In genomic region chr2:154914606-154915005, GRCh38 we compare ENCODE assay signal across 26 cellular contexts.
DNase-seq lines count a peak whose midpoint lies in the region; ATAC-seq and TF ChIP-seq lines count a peak whose summit lies in the region.
"Had no signal": no experiment of that assay in that cellular context is flagged by ENCODE, and none has a peak within 500 bp of the region (broad histone marks: within the 10 kb centered on the region; RNA-seq: fewer than 3 reads in every experiment).

No MANE protein-coding gene starts in this region.

- H3K4me2 ChIP-seq in hepatocyte: no peak overlapping the region

- H4K20me1 ChIP-seq in hepatocyte (ENCODE audit: insufficient read depth, poor library complexity, severe bottlenecking): no peaks in the 10 kb centered on the region

- H3K4me3 Mint-ChIP-seq in chondrocyte (ENCODE audit: unreplicated experiment): no peak overlapping the region
- H3K4me3 Mint-ChIP-seq: activated B cell treated with CpG ODN at 0.5 μM for 24 hours; activated CD8-positive, alpha-beta memory T cell treated with anti-CD3 and anti-CD28 coated beads, Interleukin-2, amount 10 ng/mL, durations not matched to agents 7 days and 5 days; activated T-cell treated with anti-CD3 and anti-CD28 coated beads, Interleukin-2, amount 50 U/mL, for 72 hours; naive thymus-derived CD8-positive, alpha-beta T cell; stimulated activated naive CD8-positive, alpha-beta T cell treated with anti-CD3 and anti-CD28 coated beads, Interleukin-15, amount 100 ng/mL, for 72 hours; T-helper 2 cell treated with Interferon-gamma antibody and Interleukin-4, amounts not matched to agents 5 μg/mL and 100 μg/mL, for 36 hours had no signal

- no peaks in the 10 kb centered on the region for H3K36me3 Mint-ChIP-seq in chondrocyte (ENCODE audit: low read depth)
- H3K36me3 Mint-ChIP-seq: activated CD8-positive, alpha-beta memory T cell treated with anti-CD3 and anti-CD28 coated beads, Interleukin-2, amount 10 ng/mL, durations not matched to agents 7 days and 5 days; naive thymus-derived CD8-positive, alpha-beta T cell had no signal

- no peaks in the 10 kb centered on the region for H3K4me1 ChIP-seq in hepatocyte (ENCODE audit: insufficient read depth)
- H3K4me1 ChIP-seq: adrenal gland, body of pancreas, HAP-1 had no signal

- no peaks in the 10 kb centered on the region for H3K9me3 ChIP-seq in hepatocyte (ENCODE audit: low read depth)
- H3K9me3 ChIP-seq: adrenal gland, body of pancreas, HAP-1 had no signal

- H3K27ac Mint-ChIP-seq in chondrocyte (ENCODE audit: unreplicated experiment): no peak overlapping the region
- H3K27ac Mint-ChIP-seq: activated B cell treated with CpG ODN at 0.5 μM for 24 hours; activated CD8-positive, alpha-beta memory T cell treated with anti-CD3 and anti-CD28 coated beads, Interleukin-2, amount 10 ng/mL, durations not matched to agents 7 days and 5 days; activated T-cell treated with anti-CD3 and anti-CD28 coated beads, Interleukin-2, amount 50 U/mL, for 72 hours; naive thymus-derived CD8-positive, alpha-beta T cell; stimulated activated naive CD8-positive, alpha-beta T cell treated with anti-CD3 and anti-CD28 coated beads, Interleukin-15, amount 100 ng/mL, for 72 hours; T-helper 2 cell treated with Interferon-gamma antibody and Interleukin-4, amounts not matched to agents 5 μg/mL and 100 μg/mL, for 36 hours had no signal

- H3K9me3 Mint-ChIP-seq in chondrocyte (ENCODE audit: low read depth): no peaks in the 10 kb centered on the region
- H3K9me3 Mint-ChIP-seq: activated B cell treated with CpG ODN at 0.5 μM for 24 hours; T-helper 2 cell treated with Interferon-gamma antibody and Interleukin-4, amounts not matched to agents 5 μg/mL and 100 μg/mL, for 36 hours had no signal

- H2AFZ ChIP-seq in hepatocyte: no peak overlapping the region

- no peak overlapping the region for H3K4me3 ChIP-seq in hepatocyte
- H3K4me3 ChIP-seq: adrenal gland, body of pancreas, HAP-1 had no signal

- H3K9me2 ChIP-seq in hepatocyte (replicated peaks; ENCODE audit: insufficient read depth): no peaks in the 10 kb centered on the region

- peaks cover 2% of the 10 kb centered on the region for H3K27me3 Mint-ChIP-seq in chondrocyte (ENCODE audit: low read depth)
- H3K27me3 Mint-ChIP-seq: activated B cell treated with CpG ODN at 0.5 μM for 24 hours; activated CD8-positive, alpha-beta memory T cell treated with anti-CD3 and anti-CD28 coated beads, Interleukin-2, amount 10 ng/mL, durations not matched to agents 7 days and 5 days; stimulated activated naive CD8-positive, alpha-beta T cell treated with anti-CD3 and anti-CD28 coated beads, Interleukin-15, amount 100 ng/mL, for 72 hours had no signal

- ATAC-seq in HG03565 (IDR thresholded peaks at IDR 0.05; ENCODE audit: unreplicated experiment): no peak
- ATAC-seq: activated CD8-positive, alpha-beta memory T cell treated with anti-CD3 and anti-CD28 coated beads, Interleukin-2, amount 10 ng/mL, durations not matched to agents 7 days and 5 days; activated T-cell treated with anti-CD3 and anti-CD28 coated beads, Interleukin-2, amount 50 U/mL, for 72 hours; body of pancreas; left ventricle myocardium superior; naive thymus-derived CD8-positive, alpha-beta T cell; stimulated activated naive CD8-positive, alpha-beta T cell treated with anti-CD3 and anti-CD28 coated beads, Interleukin-15, amount 100 ng/mL, for 72 hours had no signal

- no peaks in the 10 kb centered on the region for H3K4me1 Mint-ChIP-seq in chondrocyte (ENCODE audit: low read depth)
- H3K4me1 Mint-ChIP-seq: activated B cell treated with CpG ODN at 0.5 μM for 24 hours; activated CD8-positive, alpha-beta memory T cell treated with anti-CD3 and anti-CD28 coated beads, Interleukin-2, amount 10 ng/mL, durations not matched to agents 7 days and 5 days; stimulated activated naive CD8-positive, alpha-beta T cell treated with anti-CD3 and anti-CD28 coated beads, Interleukin-15, amount 100 ng/mL, for 72 hours had no signal

- TF ChIP-seq CTCF in hepatocyte (IDR thresholded peaks at IDR 0.05; ENCODE audit: poor library complexity): no peak
- TF ChIP-seq CTCF in chondrocyte (IDR thresholded peaks at IDR 0.05): no peak

- H3K27me3 ChIP-seq in hepatocyte: no peaks in the 10 kb centered on the region
- H3K27me3 ChIP-seq: adrenal gland, body of pancreas had no signal

- H3K36me3 ChIP-seq in hepatocyte (replicated peaks; ENCODE audit: insufficient read depth, low read depth): no peaks in the 10 kb centered on the region
- H3K36me3 ChIP-seq: adrenal gland, HAP-1 had no signal

- WGBS in hepatocyte (ENCODE audit: low lambda C conversion rate, missing lambda C conversion rate): 43% methylated on average over 3 of the region's 3 CpGs

- DNase-seq in CD1c-positive myeloid dendritic cell (ENCODE audit: extremely low spot score) (peak; percentile 32), NAMALWA (ENCODE audit: low spot score) (peak; percentile 15), SKM-1 (lab: John Stamatoyannopoulos, UW; ENCODE audit: unreplicated experiment) (peak; percentile 76), hepatocyte (ENCODE audit: low spot score) (peak; percentile 15), chondrocyte (ENCODE audit: low spot score) (no peak), NCI-H2227 (lab: John Stamatoyannopoulos, UW; ENCODE audit: unreplicated experiment) (no peak), 8988T (no peak)
- DNase-seq: ACHN; activated B cell treated with CpG ODN at 0.5 μM for 24 hours; activated CD8-positive, alpha-beta memory T cell treated with anti-CD3 and anti-CD28 coated beads, Interleukin-2, amount 10 ng/mL, durations not matched to agents 7 days and 5 days; activated naive CD4-positive, alpha-beta T cell treated with Interleukin-2 at 50 U/mL for 16 hours; activated T-cell treated with anti-CD3 and anti-CD28 coated beads, Interleukin-2, amount 50 U/mL, for 72 hours; adrenal gland; body of pancreas; cerebellar nuclear complex; left ventricle myocardium superior; midbrain; naive thymus-derived CD8-positive, alpha-beta T cell; NCI-H1436 treated with DMSO at 0.1 percent for 48 hours; NCI-H2107; NCI-H524; nucleus accumbens; stimulated activated naive CD8-positive, alpha-beta T cell treated with anti-CD3 and anti-CD28 coated beads, Interleukin-15, amount 100 ng/mL, for 72 hours had no signal

- no peak overlapping the region for H3K27ac ChIP-seq in hepatocyte
- H3K27ac ChIP-seq: adrenal gland, body of pancreas had no signal

- H3K79me2 ChIP-seq in hepatocyte: no peaks in the 10 kb centered on the region

Comparison
In these comparisons a context has a peak if more than half of its experiments do, and no peak if none do; other contexts are left out.
1. DNase-seq: peak in CD1c-positive myeloid dendritic cell (single experiment), NAMALWA (single experiment), SKM-1 (single experiment) and hepatocyte (single experiment); none in chondrocyte (single experiment), NCI-H2227 (single experiment) and 8988T (single experiment).